In genomic region chr2:128315829-128316776, GRCh38 we compare ENCODE assay signal across 8 cellular contexts. TPM values are rescaled to one million over a fixed set of nuclear protein-coding genes. Genes with fewer than 3 reads are reported as not detected.
DNase-seq lines count a peak whose midpoint lies in the region; ATAC-seq and TF ChIP-seq lines count a peak whose summit lies in the region.

No MANE protein-coding gene starts in this region.

- intact Hi-C loops in activated T-helper 2 cell treated with anti-CD3 and anti-CD28 coated beads, Interferon-gamma antibody, Interleukin-2, Interleukin-4, amounts not matched to agents 10 μg/mL and 5 μg/mL and 100 μg/mL, durations not matched to agents 14 hours and 24 hours and 36 hours (cut with micrococcal nuclease), result loop anchor here (5.0 kb wide), 1 partner anchor 84 kb away; no protein-coding TSS in a partner anchor
- intact Hi-C loops in gastrocnemius medialis (cut with DNase I; ENCODE audit: low total_unique reads), result loop anchor here (10.0 kb wide), 1 partner anchor 431 kb away; the partner anchor contains the start of gene AMMECR1L

- TF ChIP-seq CTCF in right atrium auricular region (IDR thresholded peaks at IDR 0.05) (no peak), gastrocnemius medialis (IDR thresholded peaks at IDR 0.05 in 4 of 5, conservative IDR thresholded peaks at IDR 0.05 in 1 of 5) (no peak)

- peak overlapping the region; percentile 87 for H3K4me3 Mint-ChIP-seq in activated T-helper 2 cell treated with anti-CD3 and anti-CD28 coated beads, Interferon-gamma antibody, Interleukin-2, Interleukin-4, amounts not matched to agents 10 μg/mL and 5 μg/mL and 100 μg/mL, durations not matched to agents 14 hours and 24 hours and 36 hours (ENCODE audit: low read depth)

- peaks cover 13% of the 10 kb centered on the region for H3K36me3 Mint-ChIP-seq in activated T-helper 2 cell treated with anti-CD3 and anti-CD28 coated beads, Interferon-gamma antibody, Interleukin-2, Interleukin-4, amounts not matched to agents 10 μg/mL and 5 μg/mL and 100 μg/mL, durations not matched to agents 14 hours and 24 hours and 36 hours (ENCODE audit: low read depth)

- ATAC-seq in gastrocnemius medialis, result no peak

- H3K27me3 Mint-ChIP-seq in activated T-helper 2 cell treated with anti-CD3 and anti-CD28 coated beads, Interferon-gamma antibody, Interleukin-2, Interleukin-4, amounts not matched to agents 10 μg/mL and 5 μg/mL and 100 μg/mL, durations not matched to agents 14 hours and 24 hours and 36 hours (ENCODE audit: low read depth), result peaks cover 5% of the 10 kb centered on the region

- TF ChIP-seq POLR2A in gastrocnemius medialis (IDR thresholded peaks at IDR 0.05), result no peak

- DNase-seq in activated CD4-positive, alpha-beta T cell treated with anti-CD3 and anti-CD28 coated beads for 1 hour, result peak; percentile 7
- no peak for DNase-seq in activated CD4-positive, alpha-beta T cell treated with anti-CD3 and anti-CD28 coated beads, Interleukin-2, amount 50 U/mL, for 4 hours
- peak; percentile 8 for DNase-seq in activated T-helper 2 cell treated with anti-CD3 and anti-CD28 coated beads, Interferon-gamma antibody, Interleukin-2, Interleukin-4, amounts not matched to agents 10 μg/mL and 5 μg/mL and 100 μg/mL, durations not matched to agents 14 hours and 24 hours and 36 hours (ENCODE audit: low spot score)
- DNase-seq in right atrium auricular region (ENCODE audit: low spot score), result peak; percentile 56
- DNase-seq in gastrocnemius medialis, result no peak
- DNase-seq in NCI-H2029 treated with DMSO at 0.1 percent for 48 hours (lab: John Stamatoyannopoulos, UW), result no peak
- DNase-seq in kidney glomerular epithelial cell (lab: John Stamatoyannopoulos, UW), result no peak
- DNase-seq in NCI-H526 treated with DMSO at 0.1 percent for 48 hours (lab: John Stamatoyannopoulos, UW), result no peak

- H3K27me3 ChIP-seq in right atrium auricular region (no peaks in the 10 kb centered on the region), gastrocnemius medialis (no peaks in the 10 kb centered on the region)

- H3K9me3 ChIP-seq in right atrium auricular region, result no peaks in the 10 kb centered on the region
- H3K9me3 ChIP-seq in gastrocnemius medialis, result no peaks in the 10 kb centered on the region

- no peaks in the 10 kb centered on the region for H3K9me3 Mint-ChIP-seq in activated T-helper 2 cell treated with anti-CD3 and anti-CD28 coated beads, Interferon-gamma antibody, Interleukin-2, Interleukin-4, amounts not matched to agents 10 μg/mL and 5 μg/mL and 100 μg/mL, durations not matched to agents 14 hours and 24 hours and 36 hours

- H3K27ac ChIP-seq in right atrium auricular region (no peak overlapping the region), gastrocnemius medialis (no peak overlapping the region)

- no peak overlapping the region for H3K27ac Mint-ChIP-seq in activated T-helper 2 cell treated with anti-CD3 and anti-CD28 coated beads, Interferon-gamma antibody, Interleukin-2, Interleukin-4, amounts not matched to agents 10 μg/mL and 5 μg/mL and 100 μg/mL, durations not matched to agents 14 hours and 24 hours and 36 hours

- H3K4me1 ChIP-seq in right atrium auricular region, result peaks cover 0 to 42% of the 10 kb centered on the region in 2 donors
- peaks cover 52 to 74% of the 10 kb centered on the region in 2 donors for H3K4me1 ChIP-seq in gastrocnemius medialis

- in situ Hi-C loops in gastrocnemius medialis (cut with MboI; ENCODE audit: low sequenced_read_pairs in 4 of 4), result loop anchor here in 1 of 4 donors (25.0 kb wide), 1 partner anchor 421 kb away; no protein-coding TSS in a partner anchor

- peaks cover 25% of the 10 kb centered on the region for H3K4me1 Mint-ChIP-seq in activated T-helper 2 cell treated with anti-CD3 and anti-CD28 coated beads, Interferon-gamma antibody, Interleukin-2, Interleukin-4, amounts not matched to agents 10 μg/mL and 5 μg/mL and 100 μg/mL, durations not matched to agents 14 hours and 24 hours and 36 hours (ENCODE audit: low read depth)

- peak overlapping the region in 1 of 2 donors; percentile 79 for H3K4me3 ChIP-seq in right atrium auricular region
- H3K4me3 ChIP-seq in gastrocnemius medialis, result peak overlapping the region in 3 of 4 donors; percentile 78 to 92 (median 86)

- H3K36me3 ChIP-seq in right atrium auricular region (no peaks in the 10 kb centered on the region), gastrocnemius medialis (no peaks in the 10 kb centered on the region)

RNA-seq across cellular contexts. Expression of gene HS6ST1, which starts 2.6 kb away (rescaled TPM):
- 17.6 and 17.7 TPM in 2 replicates for total RNA-seq in activated T-helper 2 cell treated with anti-CD3 and anti-CD28 coated beads, Interferon-gamma antibody, Interleukin-2, Interleukin-4, amounts not matched to agents 10 μg/mL and 5 μg/mL and 100 μg/mL, durations not matched to agents 14 hours and 24 hours and 36 hours
- 10 to 100 TPM; 19.0 to 25.8 TPM for total RNA-seq in right atrium auricular region
- total RNA-seq in gastrocnemius medialis, result 10 to 100 TPM; 44.6 to 63.3 (median 53.5) TPM

Comparison
In these comparisons a context has a peak if more than half of its experiments do, and no peak if none do; other contexts are left out.
1. DNase-seq: peak in activated CD4-positive, alpha-beta T cell treated with anti-CD3 and anti-CD28 coated beads for 1 hour (single experiment), activated T-helper 2 cell treated with anti-CD3 and anti-CD28 coated beads, Interferon-gamma antibody, Interleukin-2, Interleukin-4, amounts not matched to agents 10 μg/mL and 5 μg/mL and 100 μg/mL, durations not matched to agents 14 hours and 24 hours and 36 hours (single experiment) and right atrium auricular region (single experiment); none in activated CD4-positive, alpha-beta T cell treated with anti-CD3 and anti-CD28 coated beads, Interleukin-2, amount 50 U/mL, for 4 hours (0 of 2), gastrocnemius medialis (0 of 2), NCI-H2029 treated with DMSO at 0.1 percent for 48 hours (single experiment), kidney glomerular epithelial cell (single experiment) and NCI-H526 treated with DMSO at 0.1 percent for 48 hours (single experiment).